Comparison of ENCODE assay signal across 8 cellular contexts in the genomic region with DNA sequence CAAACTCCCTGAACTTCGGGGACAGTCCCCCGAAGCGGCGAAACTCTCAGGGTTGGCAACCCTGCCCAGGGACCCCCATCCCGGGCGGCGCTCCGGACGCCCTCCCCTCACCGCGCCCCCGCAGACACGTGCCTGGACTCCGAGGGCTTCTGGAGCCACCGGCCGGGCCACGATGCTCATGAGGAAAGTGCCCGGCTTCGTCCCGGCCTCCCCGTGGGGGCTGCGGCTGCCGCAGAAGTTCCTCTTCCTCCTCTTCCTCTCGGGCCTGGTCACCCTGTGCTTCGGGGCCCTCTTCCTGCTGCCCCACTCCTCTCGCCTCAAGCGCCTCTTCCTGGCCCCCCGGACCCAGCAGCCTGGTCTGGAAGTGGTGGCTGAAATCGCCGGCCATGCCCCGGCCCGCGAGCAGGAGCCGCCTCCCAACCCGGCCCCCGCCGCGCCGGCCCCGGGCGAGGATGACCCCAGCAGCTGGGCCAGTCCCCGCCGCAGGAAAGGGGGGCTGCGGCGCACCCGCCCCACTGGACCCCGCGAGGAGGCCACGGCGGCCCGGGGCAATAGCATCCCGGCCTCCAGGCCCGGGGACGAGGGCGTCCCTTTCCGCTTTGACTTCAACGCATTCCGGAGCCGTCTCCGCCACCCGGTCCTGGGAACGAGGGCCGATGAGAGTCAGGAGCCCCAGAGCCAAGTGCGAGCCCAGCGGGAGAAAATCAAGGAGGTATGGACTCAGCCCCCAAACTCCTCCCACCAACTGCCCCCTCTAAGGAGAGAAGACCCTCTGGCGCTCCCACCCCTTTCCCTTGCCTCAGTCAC. TPM values are rescaled to one million over a fixed set of nuclear protein-coding genes. Genes with fewer than 3 reads are reported as not detected.
DNase-seq lines count a peak whose midpoint lies in the region; ATAC-seq and TF ChIP-seq lines count a peak whose summit lies in the region.

No MANE protein-coding gene starts in this region.

- peaks cover 0 to 65% (median 30%) of the 10 kb centered on the region in 3 donors for H3K4me1 ChIP-seq in gastroesophageal sphincter
- H3K4me1 ChIP-seq in prostate gland (replicated peaks), result peaks cover 9% of the 10 kb centered on the region

- intact Hi-C loops in activated B cell treated with CpG ODN at 0.5 μM for 24 hours (cut with micrococcal nuclease) (loop anchor here (5.0 kb wide), 4 partner anchors 56 to 379 kb away; a partner anchor contains a TSS), prostate gland (cut with DNase I) (loop anchor here (2.0 kb wide), 2 partner anchors 77 to 127 kb away; no protein-coding TSS in a partner anchor)

- H3K36me3 ChIP-seq in H7 (replicated peaks; ENCODE audit: control insufficient read depth, insufficient read depth, low read length) (no peaks in the 10 kb centered on the region), gastroesophageal sphincter (no peaks in the 10 kb centered on the region), prostate gland (no peaks in the 10 kb centered on the region)

- H3K27ac ChIP-seq in gastroesophageal sphincter (peak overlapping the region; percentile 58 to 91 (median 88)), prostate gland (peak overlapping the region; percentile 70 to 76)

- DNase-seq in H7, result peak; percentile 73
- no peak for DNase-seq in activated B cell treated with CpG ODN at 0.5 μM for 24 hours
- DNase-seq in prostate gland (ENCODE audit: low spot score), result no peak
- DNase-seq in left lobe of liver (ENCODE audit: low spot score), result no peak

- peaks cover 37% of the 10 kb centered on the region for H3K27me3 Mint-ChIP-seq in activated B cell treated with CpG ODN at 0.5 μM for 24 hours

- no peak overlapping the region for H3K27ac Mint-ChIP-seq in activated B cell treated with CpG ODN at 0.5 μM for 24 hours

- POLR2A ChIA-PET in activated B cell treated with CpG ODN at 0.5 μM for 24 hours (lab: Charles Lee), result no interaction called here

- H3K9me3 ChIP-seq in gastroesophageal sphincter, result no peaks in the 10 kb centered on the region
- H3K9me3 ChIP-seq in prostate gland, result no peaks in the 10 kb centered on the region

- TF ChIP-seq EP300 in gastroesophageal sphincter (IDR thresholded peaks at IDR 0.05), result no peak

- peaks cover 25% of the 10 kb centered on the region for H3K4me1 Mint-ChIP-seq in activated B cell treated with CpG ODN at 0.5 μM for 24 hours

- H3K27me3 ChIP-seq in H7 (ENCODE audit: control insufficient read depth, insufficient read depth, low read length), result peaks cover 20% of the 10 kb centered on the region
- H3K27me3 ChIP-seq in gastroesophageal sphincter, result no peaks in the 10 kb centered on the region
- no peaks in the 10 kb centered on the region for H3K27me3 ChIP-seq in prostate gland (replicated peaks; ENCODE audit: insufficient read depth)

- 21 to 80% methylated on average over 1 to 5 of the region's 66 CpGs for WGBS in gastroesophageal sphincter (ENCODE audit: low coverage in 1 of 2), 2 donors
- 2% methylated on average over 50 of the region's 66 CpGs for WGBS in prostate gland

- peak overlapping the region; percentile 79 for H3K4me3 ChIP-seq in H7 (ENCODE audit: insufficient read depth, low read depth, low read length)
- peak overlapping the region; percentile 77 to 98 for H3K4me3 ChIP-seq in gastroesophageal sphincter
- H3K4me3 ChIP-seq in prostate gland, result peak overlapping the region; percentile 80 to 93

- CTCF ChIA-PET in activated B cell treated with CpG ODN at 0.5 μM for 24 hours (lab: Charles Lee), result interaction anchor here (0.9 kb wide), 1 partner anchor 36 kb away, joined by 3 read pairs; no protein-coding TSS in a partner anchor

- H3K9me3 Mint-ChIP-seq in activated B cell treated with CpG ODN at 0.5 μM for 24 hours, result no peaks in the 10 kb centered on the region

- H3K36me3 Mint-ChIP-seq in activated B cell treated with CpG ODN at 0.5 μM for 24 hours (ENCODE audit: low read depth), result no peaks in the 10 kb centered on the region

- H3K4me3 Mint-ChIP-seq in activated B cell treated with CpG ODN at 0.5 μM for 24 hours, result peak overlapping the region; percentile 73

- TF ChIP-seq POLR2A in gastroesophageal sphincter (IDR thresholded peaks at IDR 0.05) (peak in 1 of 2 donors; percentile 18), prostate gland (IDR thresholded peaks at IDR 0.05) (no peak)

- TF ChIP-seq CTCF in activated B cell treated with CpG ODN at 0.5 μM for 24 hours (IDR thresholded peaks at IDR 0.05) (no peak), gastroesophageal sphincter (IDR thresholded peaks at IDR 0.05) (no peak), prostate gland (IDR thresholded peaks at IDR 0.05) (no peak)

- ATAC-seq in activated B cell treated with CpG ODN at 0.5 μM for 24 hours (ENCODE audit: low read depth) (no peak), gastroesophageal sphincter (no peak), HG03469 (IDR thresholded peaks at IDR 0.05; ENCODE audit: unreplicated experiment) (no peak), GM21528 (IDR thresholded peaks at IDR 0.05; ENCODE audit: low FRiP score, unreplicated experiment) (no peak), left lobe of liver (no peak), HG02610 (IDR thresholded peaks at IDR 0.05; ENCODE audit: unreplicated experiment) (no peak)

RNA-seq across cellular contexts. Expression of a gene that starts 1.2 kb away (rescaled TPM):
- total RNA-seq in H7 (2014; rRNA removed; shearing (Covaris generic)), result 19.5 and 25.6 TPM in 2 replicates
- total RNA-seq in activated B cell treated with CpG ODN at 0.5 μM for 24 hours (0.20 and 0.34 TPM in 2 replicates), gastroesophageal sphincter (10 to 100 TPM; 20.0 to 38.1 (median 27.8) TPM), prostate gland (10 to 100 TPM; 22.8 to 34.4 TPM), left lobe of liver (39.4 TPM)

Comparison
In these comparisons a context has a peak if more than half of its experiments do, and no peak if none do; other contexts are left out.
1. RNA of a gene that starts 1.2 kb away (total RNA-seq): 39.4 TPM in left lobe of liver (single experiment), 22.8 to 34.4 TPM in prostate gland, 20.0 to 38.1 TPM in gastroesophageal sphincter and 19.5 to 25.6 TPM in H7; 0.20 to 0.34 TPM in activated B cell treated with CpG ODN at 0.5 μM for 24 hours; every median in the first group is over 10 times any median in the second.
2. Peak in every context shown above with its lines, with median percentiles within 50 percentile points of each other: H3K4me3 ChIP-seq.